In the genomic region with DNA sequence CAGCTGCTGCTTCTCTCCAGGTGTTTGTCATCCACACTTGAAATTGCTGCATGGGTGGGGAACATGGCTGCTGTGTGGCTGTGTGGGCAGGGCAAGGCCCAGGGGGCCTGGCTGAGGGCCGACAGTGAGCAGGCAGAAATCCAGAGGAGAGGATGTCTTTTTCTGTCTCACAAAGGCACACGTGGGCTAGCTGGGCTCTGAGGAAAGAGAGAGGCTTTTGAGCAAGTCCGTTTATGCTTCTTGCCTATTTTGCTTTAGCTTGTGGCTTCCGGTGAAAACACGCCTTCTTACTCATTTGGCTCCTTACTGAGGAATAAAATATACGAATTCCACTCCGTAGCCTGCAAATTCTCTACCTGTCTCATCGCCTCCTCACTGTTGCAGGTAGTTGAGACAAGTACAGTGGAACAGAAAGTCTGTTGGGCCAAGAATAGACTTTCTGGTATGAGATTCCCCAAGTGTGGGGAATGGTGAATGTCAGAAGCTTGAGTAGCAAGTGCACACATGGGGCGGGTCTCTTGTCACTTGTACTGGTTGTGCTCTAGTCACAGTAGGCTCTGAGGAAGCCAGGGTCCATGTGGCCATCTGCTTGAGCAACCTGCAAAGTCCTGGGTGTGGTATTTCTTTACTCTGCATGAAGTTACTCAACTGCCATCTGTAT, we compare ENCODE assay signal across 1 cellular context.
TF ChIP-seq lines count a peak whose summit lies in the region.

No MANE protein-coding gene starts in this region.

TF ChIP-seq in WTC11, 78 proteins besides CTCF, POLR2A, EP300 and RAD21 (continued from another document):
- TF ChIP-seq, protein P1, sequence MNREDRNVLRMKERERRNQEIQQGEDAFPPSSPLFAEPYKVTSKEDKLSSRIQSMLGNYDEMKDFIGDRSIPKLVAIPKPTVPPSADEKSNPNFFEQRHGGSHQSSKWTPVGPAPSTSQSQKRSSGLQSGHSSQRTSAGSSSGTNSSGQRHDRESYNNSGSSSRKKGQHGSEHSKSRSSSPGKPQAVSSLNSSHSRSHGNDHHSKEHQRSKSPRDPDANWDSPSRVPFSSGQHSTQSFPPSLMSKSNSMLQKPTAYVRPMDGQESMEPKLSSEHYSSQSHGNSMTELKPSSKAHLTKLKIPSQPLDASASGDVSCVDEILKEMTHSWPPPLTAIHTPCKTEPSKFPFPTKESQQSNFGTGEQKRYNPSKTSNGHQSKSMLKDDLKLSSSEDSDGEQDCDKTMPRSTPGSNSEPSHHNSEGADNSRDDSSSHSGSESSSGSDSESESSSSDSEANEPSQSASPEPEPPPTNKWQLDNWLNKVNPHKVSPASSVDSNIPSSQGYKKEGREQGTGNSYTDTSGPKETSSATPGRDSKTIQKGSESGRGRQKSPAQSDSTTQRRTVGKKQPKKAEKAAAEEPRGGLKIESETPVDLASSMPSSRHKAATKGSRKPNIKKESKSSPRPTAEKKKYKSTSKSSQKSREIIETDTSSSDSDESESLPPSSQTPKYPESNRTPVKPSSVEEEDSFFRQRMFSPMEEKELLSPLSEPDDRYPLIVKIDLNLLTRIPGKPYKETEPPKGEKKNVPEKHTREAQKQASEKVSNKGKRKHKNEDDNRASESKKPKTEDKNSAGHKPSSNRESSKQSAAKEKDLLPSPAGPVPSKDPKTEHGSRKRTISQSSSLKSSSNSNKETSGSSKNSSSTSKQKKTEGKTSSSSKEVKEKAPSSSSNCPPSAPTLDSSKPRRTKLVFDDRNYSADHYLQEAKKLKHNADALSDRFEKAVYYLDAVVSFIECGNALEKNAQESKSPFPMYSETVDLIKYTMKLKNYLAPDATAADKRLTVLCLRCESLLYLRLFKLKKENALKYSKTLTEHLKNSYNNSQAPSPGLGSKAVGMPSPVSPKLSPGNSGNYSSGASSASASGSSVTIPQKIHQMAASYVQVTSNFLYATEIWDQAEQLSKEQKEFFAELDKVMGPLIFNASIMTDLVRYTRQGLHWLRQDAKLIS (CRISPR knock-in tag; IDR thresholded peaks at IDR 0.05; ENCODE audit: borderline replicate concordance), result no peak
- TF ChIP-seq, protein P2, sequence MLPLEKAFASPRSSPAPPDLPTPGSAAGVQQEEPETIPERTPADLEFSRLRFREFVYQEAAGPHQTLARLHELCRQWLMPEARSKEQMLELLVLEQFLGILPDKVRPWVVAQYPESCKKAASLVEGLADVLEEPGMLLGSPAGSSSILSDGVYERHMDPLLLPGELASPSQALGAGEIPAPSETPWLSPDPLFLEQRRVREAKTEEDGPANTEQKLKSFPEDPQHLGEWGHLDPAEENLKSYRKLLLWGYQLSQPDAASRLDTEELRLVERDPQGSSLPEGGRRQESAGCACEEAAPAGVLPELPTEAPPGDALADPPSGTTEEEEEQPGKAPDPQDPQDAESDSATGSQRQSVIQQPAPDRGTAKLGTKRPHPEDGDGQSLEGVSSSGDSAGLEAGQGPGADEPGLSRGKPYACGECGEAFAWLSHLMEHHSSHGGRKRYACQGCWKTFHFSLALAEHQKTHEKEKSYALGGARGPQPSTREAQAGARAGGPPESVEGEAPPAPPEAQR (CRISPR knock-in tag; IDR thresholded peaks at IDR 0.05), result no peak
- TF ChIP-seq TEAD1 (CRISPR knock-in tag; IDR thresholded peaks at IDR 0.05) (no peak), ZNF317 (CRISPR knock-in tag; IDR thresholded peaks at IDR 0.05; ENCODE audit: borderline replicate concordance, low read depth) (no peak), KAT7 (CRISPR knock-in tag; IDR thresholded peaks at IDR 0.05; ENCODE audit: borderline replicate concordance) (no peak)
- TF ChIP-seq, protein P3, sequence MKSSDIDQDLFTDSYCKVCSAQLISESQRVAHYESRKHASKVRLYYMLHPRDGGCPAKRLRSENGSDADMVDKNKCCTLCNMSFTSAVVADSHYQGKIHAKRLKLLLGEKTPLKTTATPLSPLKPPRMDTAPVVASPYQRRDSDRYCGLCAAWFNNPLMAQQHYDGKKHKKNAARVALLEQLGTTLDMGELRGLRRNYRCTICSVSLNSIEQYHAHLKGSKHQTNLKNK (CRISPR knock-in tag; IDR thresholded peaks at IDR 0.05), result no peak
- TF ChIP-seq, protein P4, sequence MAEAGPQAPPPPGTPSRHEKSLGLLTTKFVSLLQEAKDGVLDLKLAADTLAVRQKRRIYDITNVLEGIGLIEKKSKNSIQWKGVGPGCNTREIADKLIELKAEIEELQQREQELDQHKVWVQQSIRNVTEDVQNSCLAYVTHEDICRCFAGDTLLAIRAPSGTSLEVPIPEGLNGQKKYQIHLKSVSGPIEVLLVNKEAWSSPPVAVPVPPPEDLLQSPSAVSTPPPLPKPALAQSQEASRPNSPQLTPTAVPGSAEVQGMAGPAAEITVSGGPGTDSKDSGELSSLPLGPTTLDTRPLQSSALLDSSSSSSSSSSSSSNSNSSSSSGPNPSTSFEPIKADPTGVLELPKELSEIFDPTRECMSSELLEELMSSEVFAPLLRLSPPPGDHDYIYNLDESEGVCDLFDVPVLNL (CRISPR knock-in tag; IDR thresholded peaks at IDR 0.05; ENCODE audit: borderline replicate concordance, low read depth), result no peak
- TF ChIP-seq, protein P5, sequence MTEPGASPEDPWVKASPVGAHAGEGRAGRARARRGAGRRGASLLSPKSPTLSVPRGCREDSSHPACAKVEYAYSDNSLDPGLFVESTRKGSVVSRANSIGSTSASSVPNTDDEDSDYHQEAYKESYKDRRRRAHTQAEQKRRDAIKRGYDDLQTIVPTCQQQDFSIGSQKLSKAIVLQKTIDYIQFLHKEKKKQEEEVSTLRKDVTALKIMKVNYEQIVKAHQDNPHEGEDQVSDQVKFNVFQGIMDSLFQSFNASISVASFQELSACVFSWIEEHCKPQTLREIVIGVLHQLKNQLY (CRISPR knock-in tag; IDR thresholded peaks at IDR 0.05), result no peak
- TF ChIP-seq, protein P6, sequence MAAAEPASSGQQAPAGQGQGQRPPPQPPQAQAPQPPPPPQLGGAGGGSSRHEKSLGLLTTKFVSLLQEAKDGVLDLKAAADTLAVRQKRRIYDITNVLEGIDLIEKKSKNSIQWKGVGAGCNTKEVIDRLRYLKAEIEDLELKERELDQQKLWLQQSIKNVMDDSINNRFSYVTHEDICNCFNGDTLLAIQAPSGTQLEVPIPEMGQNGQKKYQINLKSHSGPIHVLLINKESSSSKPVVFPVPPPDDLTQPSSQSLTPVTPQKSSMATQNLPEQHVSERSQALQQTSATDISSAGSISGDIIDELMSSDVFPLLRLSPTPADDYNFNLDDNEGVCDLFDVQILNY (CRISPR knock-in tag; IDR thresholded peaks at IDR 0.05), result no peak
